2 cellular contexts compared by ENCODE assay signal in genomic region chr2:215839816-215840215, GRCh38.
TF ChIP-seq lines count a peak whose summit lies in the region.

No MANE protein-coding gene starts in this region.

TF ChIP-seq in HCT116, 20 proteins besides CTCF, POLR2A, EP300 and RAD21:
- TF ChIP-seq SP1 (IDR thresholded peaks at IDR 0.05; ENCODE audit: low read depth) (no peak), MAX (IDR thresholded peaks at IDR 0.05) (no peak), CEBPB (IDR thresholded peaks at IDR 0.05; ENCODE audit: low read depth) (no peak), ZBTB33 (IDR thresholded peaks at IDR 0.05; ENCODE audit: extremely low read depth, insufficient replicate concordance, low read length) (no peak), EGR1 (IDR thresholded peaks at IDR 0.05; ENCODE audit: low read depth) (no peak), ZNF274 (IDR thresholded peaks at IDR 0.05; ENCODE audit: low read depth, low read length) (no peak), ELF1 (IDR thresholded peaks at IDR 0.05; ENCODE audit: borderline replicate concordance, low read depth) (no peak), FOSL1 (IDR thresholded peaks at IDR 0.05; ENCODE audit: low read depth) (no peak), SIN3A (IDR thresholded peaks at IDR 0.05; ENCODE audit: low read depth) (no peak), ZFX (IDR thresholded peaks at IDR 0.05) (no peak), POLR2AphosphoS5 (IDR thresholded peaks at IDR 0.05; ENCODE audit: low read depth, low read length) (no peak), CBX3 (IDR thresholded peaks at IDR 0.05; ENCODE audit: low read depth) (no peak), EZH2 (IDR thresholded peaks at IDR 0.05) (no peak), JUND (IDR thresholded peaks at IDR 0.05) (no peak), ATF3 (IDR thresholded peaks at IDR 0.05) (no peak)

TF ChIP-seq in K562, 482 proteins besides CTCF, POLR2A, EP300 and RAD21:
- TF ChIP-seq NFXL1 (CRISPR knock-in tag; IDR thresholded peaks at IDR 0.05) (no peak), BCOR (IDR thresholded peaks at IDR 0.05) (no peak), GTF2A2 (tag; IDR thresholded peaks at IDR 0.05) (no peak)
